8 cellular contexts compared by ENCODE assay signal in the genomic region with DNA sequence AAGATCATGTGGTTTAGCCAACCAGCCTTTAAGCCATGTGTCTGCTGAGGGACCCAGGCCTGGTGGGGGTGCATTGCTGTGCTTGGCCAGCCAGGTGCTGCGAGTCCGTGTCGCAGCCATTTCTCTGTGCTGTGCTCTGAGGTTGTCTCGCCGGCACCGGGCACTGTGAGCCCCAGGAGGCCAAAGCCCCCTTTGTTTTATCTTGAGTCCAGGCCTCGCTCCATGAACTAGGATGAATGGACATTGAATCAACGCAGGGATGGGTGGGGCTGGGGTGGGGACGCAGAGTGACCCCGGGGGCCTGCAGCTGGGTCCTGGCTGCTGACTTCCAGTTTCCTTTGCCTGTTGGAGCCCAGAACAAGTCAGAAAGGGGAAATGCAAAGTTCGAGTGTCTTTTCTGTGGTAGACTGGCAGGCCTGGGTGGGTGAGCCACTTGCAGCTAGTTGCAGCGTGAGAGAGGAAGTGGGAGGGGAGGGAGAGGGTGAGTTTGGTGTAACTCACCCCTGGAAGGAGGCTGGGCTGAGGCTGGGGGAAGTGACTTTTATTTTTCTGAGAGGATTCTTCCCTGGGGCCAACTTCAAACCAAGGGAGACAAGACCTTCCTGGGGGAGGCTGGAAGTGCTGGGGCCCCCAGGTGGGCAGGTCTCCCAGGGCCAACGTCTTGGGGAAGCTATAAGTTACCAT.
A peak's percentile ranks its signal among the peaks of the same experiment; 100 is the strongest.
DNase-seq lines count a peak whose midpoint lies in the region; ATAC-seq, FAIRE-seq and TF ChIP-seq lines count a peak whose summit lies in the region.

No MANE protein-coding gene starts in this region.

- H3K27ac ChIP-seq in WERI-Rb-1 (peak overlapping the region; percentile 84), testis (peak overlapping the region in 1 of 2 donors; percentile 19)

- H3K27me3 Mint-ChIP-seq in mesothelial cell of epicardium (ENCODE audit: low read depth), result no peaks in the 10 kb centered on the region

- no peaks in the 10 kb centered on the region for H3K27me3 ChIP-seq in WERI-Rb-1 (ENCODE audit: insufficient read depth, low read depth, severe bottlenecking)
- no peaks in the 10 kb centered on the region for H3K27me3 ChIP-seq in testis

- no peak for FAIRE-seq in HTR-8/SVneo (lab: Jason Lieb, UNC)

- TF ChIP-seq POLR2A in testis (IDR thresholded peaks at IDR 0.05), result no peak

- H3K9me3 ChIP-seq in WERI-Rb-1 (ENCODE audit: severe bottlenecking) (no peaks in the 10 kb centered on the region), testis (no peaks in the 10 kb centered on the region)

- H3K4me3 ChIP-seq in WERI-Rb-1 (ENCODE audit: low read depth, low read length), result no peak overlapping the region
- no peak overlapping the region for H3K4me3 ChIP-seq in testis

- H3K27ac Mint-ChIP-seq in mesothelial cell of epicardium, result peak overlapping the region; percentile 94

- WGBS in testis, 2 donors, result 42 to 56% methylated on average over 12 to 13 of the region's 13 CpGs

- no peaks in the 10 kb centered on the region for H3K9me3 Mint-ChIP-seq in mesothelial cell of epicardium

- TF ChIP-seq CTCF in WERI-Rb-1 (IDR thresholded peaks at IDR 0.05; ENCODE audit: low read depth, low read length) (no peak), mesothelial cell of epicardium (IDR thresholded peaks at IDR 0.05; ENCODE audit: unreplicated experiment) (no peak), testis (IDR thresholded peaks at IDR 0.05) (no peak)

- H3K4me3 Mint-ChIP-seq in mesothelial cell of epicardium, result peak overlapping the region; percentile 20

- peak; percentile 62 for DNase-seq in AG08396 (ENCODE audit: low spot score)
- DNase-seq in HTR-8/SVneo (ENCODE audit: insufficient read length, low spot score), result peak; percentile 64
- DNase-seq in WERI-Rb-1, result no peak
- peak; percentile 65 for DNase-seq in dermis blood vessel endothelial cell
- no peak for DNase-seq in mesothelial cell of epicardium (ENCODE audit: low spot score in 2 of 2, unreplicated experiment in 2 of 2)
- DNase-seq in testis, result peak; percentile 61
- no peak for DNase-seq in NCI-H748 treated with DMSO at 0.1 percent for 48 hours (lab: John Stamatoyannopoulos, UW)

- intact Hi-C loops in testis (cut with DNase I; ENCODE audit: low total_unique reads), result no loop called here

- H3K4me1 Mint-ChIP-seq in mesothelial cell of epicardium, result peaks cover 66% of the 10 kb centered on the region

- peak; percentile 61 for ATAC-seq in GM19397 (IDR thresholded peaks at IDR 0.05; ENCODE audit: unreplicated experiment)

- peaks cover 45% of the 10 kb centered on the region for H3K36me3 ChIP-seq in WERI-Rb-1
- H3K36me3 ChIP-seq in testis (ENCODE audit: low read depth, missing control alignments), result no peaks in the 10 kb centered on the region

- H3K4me1 ChIP-seq in testis, result peaks cover 52% of the 10 kb centered on the region

- H3K36me3 Mint-ChIP-seq in mesothelial cell of epicardium, result peaks cover 14% of the 10 kb centered on the region

Comparison
In these comparisons a context has a peak if more than half of its experiments do, and no peak if none do; other contexts are left out.
1. DNase-seq: peak in AG08396 (single experiment), HTR-8/SVneo (single experiment), dermis blood vessel endothelial cell (single experiment) and testis (single experiment); none in WERI-Rb-1 (single experiment), mesothelial cell of epicardium (0 of 2) and NCI-H748 treated with DMSO at 0.1 percent for 48 hours (single experiment).